Comparison of ENCODE assay signal across 25 cellular contexts in genomic region chr12:40770781-40771180, GRCh38.
"Had no signal": no experiment of that assay in that cellular context is flagged by ENCODE, and none has a peak within 500 bp of the region (broad histone marks: within the 10 kb centered on the region; RNA-seq: fewer than 3 reads in every experiment).

No MANE protein-coding gene starts in this region.

- DNase-seq: naive thymus-derived CD4-positive, alpha-beta T cell; natural killer cell; occipital lobe; posterior cingulate gyrus; psoas muscle; right cardiac atrium; right lobe of liver; sigmoid colon; small intestine; stimulated activated CD4-positive, alpha-beta T cell treated with anti-CD3 and anti-CD28 coated beads, Interleukin-15, amount 100 ng/mL, for 24 hours; stimulated activated CD4-positive, alpha-beta T cell treated with anti-CD3 and anti-CD28 coated beads, Interleukin-2, amount 100 ng/mL, for 24 hours; stimulated activated CD4-positive, alpha-beta T cell treated with anti-CD3 and anti-CD28 coated beads, Interleukin-2, amount 100 ng/mL, for 48 hours; stimulated activated CD4-positive, alpha-beta T cell treated with anti-CD3 and anti-CD28 coated beads, Interleukin-4, amount 100 ng/mL, for 24 hours; stimulated activated naive B cell treated with anti-CD40 and anti-IgM and Interleukin-4, amounts not matched to agents 10 μg/mL and 1 μg/mL and 100 μg/mL, for 72 hours; stimulated activated naive CD4-positive, alpha-beta T cell treated with Interleukin-2 at 50 U/mL for 16 hours; stomach; trophoblast cell; upper lobe of left lung had no signal

- ATAC-seq: naive thymus-derived CD4-positive, alpha-beta T cell; natural killer cell; psoas muscle; right cardiac atrium; right lobe of liver; stimulated activated effector memory CD8-positive, alpha-beta T cell treated with anti-CD3 and anti-CD28 coated beads, Interleukin-12 subunit alpha, Interleukin-12 subunit beta, amount 100 ng/mL, for 72 hours; stimulated activated naive B cell treated with anti-CD40 and anti-IgM and Interleukin-4, amounts not matched to agents 10 μg/mL and 1 μg/mL and 100 μg/mL, for 72 hours had no signal

- H3K27ac ChIP-seq: neural progenitor cell, parathyroid adenoma, psoas muscle, right lobe of liver, stomach, thoracic aorta, thyroid gland, upper lobe of left lung had no signal

- H3K79me2 ChIP-seq: parathyroid adenoma had no signal

- H3K27me3 ChIP-seq: neural progenitor cell, right lobe of liver, sigmoid colon, stomach, thyroid gland, tibial nerve, upper lobe of left lung had no signal

- H3K36me3 ChIP-seq: neural progenitor cell, right lobe of liver, sigmoid colon, stomach, thoracic aorta, thyroid gland, tibial nerve, upper lobe of left lung had no signal

- H3K9ac ChIP-seq: neural progenitor cell, parathyroid adenoma had no signal

- H3K9me3 ChIP-seq: psoas muscle, right lobe of liver, sigmoid colon, stomach, thoracic aorta, thyroid gland, tibial nerve, upper lobe of left lung had no signal

- H3K4me3 ChIP-seq: neural progenitor cell, psoas muscle, right lobe of liver, sigmoid colon, stomach, thoracic aorta, thyroid gland, tibial nerve, upper lobe of left lung had no signal

- H3K4me1 ChIP-seq: parathyroid adenoma, psoas muscle, right lobe of liver, upper lobe of left lung had no signal

- FAIRE-seq: small intestine, urothelium cell line had no signal

- H3K4me2 ChIP-seq: neural progenitor cell had no signal

- H2AFZ ChIP-seq: neural progenitor cell, parathyroid adenoma had no signal
